8 cellular contexts compared by ENCODE assay signal in the genomic region with DNA sequence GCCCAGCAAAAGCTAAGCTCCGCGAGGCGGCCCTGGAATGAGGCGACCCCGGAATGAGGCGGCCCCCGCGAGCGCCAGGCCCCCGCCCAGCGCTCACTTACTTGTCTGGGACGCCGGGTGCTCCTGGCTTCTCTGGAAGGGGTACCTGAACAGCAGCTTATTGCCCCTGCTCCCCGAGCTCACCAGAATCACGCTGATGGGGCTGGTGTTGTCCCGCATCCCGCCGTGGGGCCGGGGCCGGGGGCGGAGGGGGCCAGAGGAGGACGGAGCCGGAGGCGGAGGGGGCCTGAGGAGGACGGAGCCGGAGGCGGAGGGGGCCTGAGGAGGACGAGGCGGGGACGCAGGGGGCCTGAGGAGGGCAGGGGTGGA. TPM values are rescaled to one million over a fixed set of nuclear protein-coding genes. Genes with fewer than 3 reads are reported as not detected.
DNase-seq lines count a peak whose midpoint lies in the region; ATAC-seq and TF ChIP-seq lines count a peak whose summit lies in the region.

No MANE protein-coding gene starts in this region.

- H3K9me3 ChIP-seq in HUES64 (ENCODE audit: insufficient read depth, low read depth, low read length), result no peaks in the 10 kb centered on the region
- H3K9me3 ChIP-seq in neural cell (ENCODE audit: low read length), result no peaks in the 10 kb centered on the region
- H3K9me3 ChIP-seq in aorta (ENCODE audit: control insufficient read depth, low read length), result no peaks in the 10 kb centered on the region

- H3K27ac ChIP-seq in ACC112 (ENCODE audit: low read depth, low read length) (peak overlapping the region; percentile 30), HUES64 (ENCODE audit: low read depth, low read length) (peak overlapping the region; percentile 85; the same call in 1 of the 2 replicates), neural cell (ENCODE audit: low read length) (peak overlapping the region; percentile 84), aorta (ENCODE audit: low read depth in 1 of 2, low read length in 2 of 2) (no peak overlapping the region)

- no peak for TF ChIP-seq CTCF in neural cell (IDR thresholded peaks at IDR 0.05; ENCODE audit: poor library complexity, severe bottlenecking)

- 2% methylated on average over 26 of the region's 30 CpGs for WGBS in HUES64
- WGBS in aorta, 2 donors, result 1 to 2% methylated on average over 26 to 30 of the region's 30 CpGs

- peak overlapping the region; percentile 88 for H3K9ac ChIP-seq in HUES64 (ENCODE audit: low read depth, low read length)
- H3K9ac ChIP-seq in neural cell (ENCODE audit: low read length), result peak overlapping the region; percentile 87

- no peaks in the 10 kb centered on the region for H4K20me1 ChIP-seq in neural cell (ENCODE audit: insufficient read depth)

- H3K4me3 Mint-ChIP-seq in activated CD8-positive, alpha-beta memory T cell treated with anti-CD3 and anti-CD28 coated beads, Interleukin-2, amount 10 ng/mL, durations not matched to agents 7 days and 5 days, result peak overlapping the region; percentile 76

- peak overlapping the region; percentile 58 for H3K4me2 ChIP-seq in neural cell (ENCODE audit: low read length)

- H3K27ac Mint-ChIP-seq in activated CD8-positive, alpha-beta memory T cell treated with anti-CD3 and anti-CD28 coated beads, Interleukin-2, amount 10 ng/mL, durations not matched to agents 7 days and 5 days, result peak overlapping the region; percentile 85

- TF ChIP-seq EP300 in neural cell (conservative IDR thresholded peaks at IDR 0.05; ENCODE audit: poor library complexity, severe bottlenecking), result no peak

- peak overlapping the region; percentile 93 for H3K4me3 ChIP-seq in ACC112 (ENCODE audit: low read depth, low read length)
- peak overlapping the region; percentile 83 for H3K4me3 ChIP-seq in HUES64 (ENCODE audit: low read length)
- H3K4me3 ChIP-seq in neural cell (ENCODE audit: low read length), result peak overlapping the region; percentile 84
- peak overlapping the region; percentile 92 to 98 for H3K4me3 ChIP-seq in aorta (ENCODE audit: low read length in 2 of 2)

- H2AFZ ChIP-seq in ACC112 (ENCODE audit: low read length, unreplicated experiment) (peak overlapping the region; percentile 59), neural cell (ENCODE audit: low read depth, low read length) (peak overlapping the region; percentile 99)

- H3K4me1 ChIP-seq in ACC112 (ENCODE audit: control insufficient read depth, insufficient read depth, low read length, unreplicated experiment) (peaks cover 3% of the 10 kb centered on the region), HUES64 (ENCODE audit: insufficient read depth, low read length) (no peaks in the 10 kb centered on the region), aorta (ENCODE audit: control insufficient read depth in 1 of 2, insufficient read depth in 2 of 2, low read length in 2 of 2) (no peaks in the 10 kb centered on the region)

- peak; percentile 53 for DNase-seq in activated CD8-positive, alpha-beta memory T cell treated with anti-CD3 and anti-CD28 coated beads, Interleukin-2, amount 10 ng/mL, durations not matched to agents 7 days and 5 days
- peak in 1 of 2 donors; percentile 56 for DNase-seq in aorta
- DNase-seq in NCI-H446 treated with DMSO at 0.1 percent for 48 hours (lab: John Stamatoyannopoulos, UW), result no peak

- intact Hi-C loops in aorta (cut with DNase I), result no loop called here

- H3K27me3 ChIP-seq in ACC112 (ENCODE audit: insufficient read depth, low read length) (no peaks in the 10 kb centered on the region), HUES64 (ENCODE audit: insufficient read depth, low read length) (no peaks in the 10 kb centered on the region), neural cell (ENCODE audit: insufficient read depth, low read depth, low read length) (no peaks in the 10 kb centered on the region), aorta (ENCODE audit: control insufficient read depth in 1 of 2, insufficient read depth in 2 of 2, low read length in 1 of 2) (no peaks in the 10 kb centered on the region)

- H3F3A ChIP-seq in neural cell (ENCODE audit: insufficient read depth, low read length, poor library complexity, severe bottlenecking), result no peaks in the 10 kb centered on the region

- ATAC-seq in activated CD8-positive, alpha-beta memory T cell treated with anti-CD3 and anti-CD28 coated beads, Interleukin-2, amount 10 ng/mL, durations not matched to agents 7 days and 5 days, result peak; percentile 35
- peak; percentile 47 for ATAC-seq in esophagus mucosa
- ATAC-seq in aorta (ENCODE audit: low FRiP score), result peak; percentile 52
- ATAC-seq in GM21526 (IDR thresholded peaks at IDR 0.05; ENCODE audit: low FRiP score, unreplicated experiment), result no peak

- H3K9me2 ChIP-seq in neural cell (ENCODE audit: insufficient read depth, low read length), result no peaks in the 10 kb centered on the region

- no peaks in the 10 kb centered on the region for H3K27me3 Mint-ChIP-seq in activated CD8-positive, alpha-beta memory T cell treated with anti-CD3 and anti-CD28 coated beads, Interleukin-2, amount 10 ng/mL, durations not matched to agents 7 days and 5 days

- no peak for TF ChIP-seq RAD21 in neural cell (conservative IDR thresholded peaks at IDR 0.05)

- H3K79me2 ChIP-seq in ACC112 (ENCODE audit: control insufficient read depth, insufficient read depth, low read length, unreplicated experiment), result peaks cover 42% of the 10 kb centered on the region
- H3K79me2 ChIP-seq in neural cell (replicated peaks; ENCODE audit: insufficient read depth, low read length), result no peaks in the 10 kb centered on the region

- no peaks in the 10 kb centered on the region for H3K9me3 Mint-ChIP-seq in activated CD8-positive, alpha-beta memory T cell treated with anti-CD3 and anti-CD28 coated beads, Interleukin-2, amount 10 ng/mL, durations not matched to agents 7 days and 5 days (ENCODE audit: low read depth)

- H3K36me3 ChIP-seq in ACC112 (ENCODE audit: insufficient read depth, low read length) (no peaks in the 10 kb centered on the region), HUES64 (ENCODE audit: insufficient read depth, low read length) (no peaks in the 10 kb centered on the region), neural cell (ENCODE audit: insufficient read depth, low read length) (no peaks in the 10 kb centered on the region), aorta (ENCODE audit: control insufficient read depth in 1 of 2, insufficient read depth in 2 of 2, low read length in 1 of 2) (no peaks in the 10 kb centered on the region)

- H3K36me3 Mint-ChIP-seq in activated CD8-positive, alpha-beta memory T cell treated with anti-CD3 and anti-CD28 coated beads, Interleukin-2, amount 10 ng/mL, durations not matched to agents 7 days and 5 days, result peaks cover 8% of the 10 kb centered on the region

- peaks cover 33% of the 10 kb centered on the region for H3K4me1 Mint-ChIP-seq in activated CD8-positive, alpha-beta memory T cell treated with anti-CD3 and anti-CD28 coated beads, Interleukin-2, amount 10 ng/mL, durations not matched to agents 7 days and 5 days

- CTCF ChIA-PET in activated CD8-positive, alpha-beta memory T cell treated with anti-CD3 and anti-CD28 coated beads, Interleukin-2, amount 10 ng/mL, durations not matched to agents 7 days and 5 days (lab: Charles Lee), result interaction anchor here (0.7 to 3.4 kb wide), 5 partner anchors 31 to 92 kb away, joined by 3 to 9 read pairs (median 3); a partner anchor contains a TSS

RNA-seq across cellular contexts. Expression of a gene that starts 0.4 kb away (rescaled TPM):
- 26.0 TPM for polyA plus RNA-seq in HUES64 (2013, experiment 1 of 2)
- polyA plus RNA-seq in HUES64 (2013, experiment 2 of 2), result 26.8 TPM
- total RNA-seq in activated CD8-positive, alpha-beta memory T cell treated with anti-CD3 and anti-CD28 coated beads, Interleukin-2, amount 10 ng/mL, durations not matched to agents 7 days and 5 days, result 10 to 100 TPM; 33.7 to 34.6 TPM
- total RNA-seq in esophagus mucosa (20.5 TPM), aorta (10 to 100 TPM; 13.4 to 29.0 TPM)
- polyA plus RNA-seq in neural cell (6.1 and 11.5 TPM in 2 replicates), aorta (10 to 100 TPM in 1 of 2 donors, 1 to 10 TPM in 1; 5.8 to 16.3 TPM)
- 11.0 and 11.6 TPM in 2 replicates for polyA minus RNA-seq in neural cell

RNA-seq across cellular contexts. Expression of a gene that starts 14.4 kb away (rescaled TPM):
- polyA plus RNA-seq in HUES64 (2013, experiment 1 of 2), result not detected
- not detected for polyA plus RNA-seq in HUES64 (2013, experiment 2 of 2)
- total RNA-seq in activated CD8-positive, alpha-beta memory T cell treated with anti-CD3 and anti-CD28 coated beads, Interleukin-2, amount 10 ng/mL, durations not matched to agents 7 days and 5 days, result not detected
- not detected for total RNA-seq in esophagus mucosa
- polyA plus RNA-seq in neural cell, result not detected in 2 replicates
- polyA minus RNA-seq in neural cell, result not detected in 2 replicates
- not detected for total RNA-seq in aorta
- polyA plus RNA-seq in aorta, result not detected

RNA-seq across cellular contexts. Expression of a gene that starts 27.7 kb away (rescaled TPM):
- polyA plus RNA-seq in HUES64 (2013, experiment 1 of 2), result not detected
- polyA plus RNA-seq in HUES64 (2013, experiment 2 of 2), result not detected
- not detected for total RNA-seq in activated CD8-positive, alpha-beta memory T cell treated with anti-CD3 and anti-CD28 coated beads, Interleukin-2, amount 10 ng/mL, durations not matched to agents 7 days and 5 days
- not detected for total RNA-seq in esophagus mucosa
- polyA plus RNA-seq in neural cell, result not detected in 2 replicates
- not detected in 2 replicates for polyA minus RNA-seq in neural cell
- 1 to 10 TPM in 1 of 2 donors, not detected in 1; 3.1 TPM for total RNA-seq in aorta
- not detected for polyA plus RNA-seq in aorta

RNA-seq across cellular contexts. Expression of a gene that starts 34.6 kb away (rescaled TPM):
- polyA plus RNA-seq in HUES64 (2013, experiment 1 of 2), result not detected
- polyA plus RNA-seq in HUES64 (2013, experiment 2 of 2), result 1.3 TPM
- total RNA-seq in activated CD8-positive, alpha-beta memory T cell treated with anti-CD3 and anti-CD28 coated beads, Interleukin-2, amount 10 ng/mL, durations not matched to agents 7 days and 5 days, result not detected
- 8.2 TPM for total RNA-seq in esophagus mucosa
- not detected in 2 replicates for polyA plus RNA-seq in neural cell
- polyA minus RNA-seq in neural cell, result not detected in 2 replicates
- 1,000 to 10,000 TPM in 1 of 2 donors, 100 to 1,000 TPM in 1; 448 to 1,265 TPM for total RNA-seq in aorta
- 10 to 100 TPM; 30.6 to 35.8 TPM for polyA plus RNA-seq in aorta

RNA-seq across cellular contexts. Expression of a gene that starts 38.4 kb away (rescaled TPM):
- 0.85 TPM for polyA plus RNA-seq in HUES64 (2013, experiment 1 of 2)
- not detected for polyA plus RNA-seq in HUES64 (2013, experiment 2 of 2)
- total RNA-seq in activated CD8-positive, alpha-beta memory T cell treated with anti-CD3 and anti-CD28 coated beads, Interleukin-2, amount 10 ng/mL, durations not matched to agents 7 days and 5 days, result not detected
- total RNA-seq in esophagus mucosa (7.9 TPM), aorta (1,000 to 10,000 TPM in 1 of 2 donors, 100 to 1,000 TPM in 1; 559 to 1,337 TPM)
- polyA plus RNA-seq in neural cell (not detected in 2 replicates), aorta (1 to 10 TPM in 1 of 2 donors, not detected in 1; 8.0 TPM)
- polyA minus RNA-seq in neural cell, result not detected in 2 replicates

Comparison
In these comparisons a context has a peak if more than half of its experiments do, and no peak if none do; other contexts are left out.
1. H3K27ac ChIP-seq: peak in ACC112 (single experiment), HUES64 (single experiment) and neural cell (single experiment); none in aorta (0 of 2).
2. Peak in every context shown above with its lines, with median percentiles within 50 percentile points of each other: H3K4me3 ChIP-seq.